ENCODE assay signal across 11 cellular contexts in genomic region chr1:243587823-243588560, GRCh38.
DNase-seq lines count a peak whose midpoint lies in the region; ATAC-seq lines count a peak whose summit lies in the region.
"Had no signal": no experiment of that assay in that cellular context is flagged by ENCODE, and none has a peak within 500 bp of the region (broad histone marks: within the 10 kb centered on the region; RNA-seq: fewer than 3 reads in every experiment).

No MANE protein-coding gene starts in this region.

- DNase-seq in activated T-helper 2 cell treated with anti-CD3 and anti-CD28 coated beads, Interferon-gamma antibody, Interleukin-2, Interleukin-4, amounts not matched to agents 10 μg/mL and 5 μg/mL and 100 μg/mL, durations not matched to agents 14 hours and 24 hours and 36 hours (ENCODE audit: low spot score) = no peak
- no peak for DNase-seq in NCI-H510A treated with DMSO at 0.1 percent for 48 hours (lab: John Stamatoyannopoulos, UW)
- DNase-seq in GOT3 (lab: John Stamatoyannopoulos, UW) = no peak
- DNase-seq in effector CD8-positive, alpha-beta T cell (lab: John Stamatoyannopoulos, UW) = no peak
- DNase-seq: effector CD4-positive, alpha-beta T cell; NCI-H526 had no signal

- H3K27me3 Mint-ChIP-seq in activated T-helper 2 cell treated with anti-CD3 and anti-CD28 coated beads, Interferon-gamma antibody, Interleukin-2, Interleukin-4, amounts not matched to agents 10 μg/mL and 5 μg/mL and 100 μg/mL, durations not matched to agents 14 hours and 24 hours and 36 hours (ENCODE audit: low read depth) = no peaks in the 10 kb centered on the region
- H3K27me3 Mint-ChIP-seq: activated naive CD4-positive, alpha-beta T cell treated with anti-CD3 and anti-CD28 coated beads, Interleukin-2, amount 50 U/mL, for 24 hours; IgD-negative memory B cell had no signal

- intact Hi-C loops in activated T-helper 2 cell treated with anti-CD3 and anti-CD28 coated beads, Interferon-gamma antibody, Interleukin-2, Interleukin-4, amounts not matched to agents 10 μg/mL and 5 μg/mL and 100 μg/mL, durations not matched to agents 14 hours and 24 hours and 36 hours (cut with micrococcal nuclease) = loop anchor here (1.0 to 5.0 kb wide), 3 partner anchors 8 to 236 kb away; no protein-coding TSS in a partner anchor

- H3K4me1 Mint-ChIP-seq in activated T-helper 2 cell treated with anti-CD3 and anti-CD28 coated beads, Interferon-gamma antibody, Interleukin-2, Interleukin-4, amounts not matched to agents 10 μg/mL and 5 μg/mL and 100 μg/mL, durations not matched to agents 14 hours and 24 hours and 36 hours (ENCODE audit: low read depth) = peaks cover 43% of the 10 kb centered on the region

- peak overlapping the region; percentile 75 for H3K27ac Mint-ChIP-seq in activated T-helper 2 cell treated with anti-CD3 and anti-CD28 coated beads, Interferon-gamma antibody, Interleukin-2, Interleukin-4, amounts not matched to agents 10 μg/mL and 5 μg/mL and 100 μg/mL, durations not matched to agents 14 hours and 24 hours and 36 hours
- H3K27ac Mint-ChIP-seq: activated naive CD4-positive, alpha-beta T cell treated with anti-CD3 and anti-CD28 coated beads, Interleukin-2, amount 50 U/mL, for 24 hours had no signal

- H3K9me3 Mint-ChIP-seq in activated T-helper 2 cell treated with anti-CD3 and anti-CD28 coated beads, Interferon-gamma antibody, Interleukin-2, Interleukin-4, amounts not matched to agents 10 μg/mL and 5 μg/mL and 100 μg/mL, durations not matched to agents 14 hours and 24 hours and 36 hours = peaks cover 53% of the 10 kb centered on the region

- H3K4me3 Mint-ChIP-seq in activated T-helper 2 cell treated with anti-CD3 and anti-CD28 coated beads, Interferon-gamma antibody, Interleukin-2, Interleukin-4, amounts not matched to agents 10 μg/mL and 5 μg/mL and 100 μg/mL, durations not matched to agents 14 hours and 24 hours and 36 hours (ENCODE audit: low read depth) = peak overlapping the region; percentile 32
- H3K4me3 Mint-ChIP-seq: activated naive CD4-positive, alpha-beta T cell treated with anti-CD3 and anti-CD28 coated beads, Interleukin-2, amount 50 U/mL, for 24 hours had no signal

- peaks cover 65% of the 10 kb centered on the region for H3K36me3 Mint-ChIP-seq in activated T-helper 2 cell treated with anti-CD3 and anti-CD28 coated beads, Interferon-gamma antibody, Interleukin-2, Interleukin-4, amounts not matched to agents 10 μg/mL and 5 μg/mL and 100 μg/mL, durations not matched to agents 14 hours and 24 hours and 36 hours (ENCODE audit: low read depth)

- ATAC-seq in GM18867 (IDR thresholded peaks at IDR 0.05; ENCODE audit: unreplicated experiment) = peak; percentile 92
- peak; percentile 90 for ATAC-seq in GM21423 (IDR thresholded peaks at IDR 0.05; ENCODE audit: unreplicated experiment)
- peak; percentile 93 for ATAC-seq in HG03097 (IDR thresholded peaks at IDR 0.05; ENCODE audit: low FRiP score, unreplicated experiment)
